26 cellular contexts compared by ENCODE assay signal in genomic region chr17:17763734-17764133, GRCh38.
DNase-seq lines count a peak whose midpoint lies in the region; ATAC-seq and TF ChIP-seq lines count a peak whose summit lies in the region.
"Had no signal": no experiment of that assay in that cellular context is flagged by ENCODE, and none has a peak within 500 bp of the region (broad histone marks: within the 10 kb centered on the region; RNA-seq: fewer than 3 reads in every experiment).

No MANE protein-coding gene starts in this region.

- WGBS in right cardiac atrium, result 84% methylated on average over 5 of the region's 5 CpGs

- peaks cover 52% of the 10 kb centered on the region for H3K4me1 Mint-ChIP-seq in glutamatergic neuron (ENCODE audit: low read depth, unreplicated experiment)
- peaks cover 29% of the 10 kb centered on the region for H3K4me1 Mint-ChIP-seq in stimulated activated effector memory CD8-positive, alpha-beta T cell treated with anti-CD3 and anti-CD28 coated beads, Interleukin-12 subunit alpha, Interleukin-12 subunit beta, amount 100 ng/mL, for 72 hours

- no peak for ATAC-seq in right cardiac atrium
- no peak for ATAC-seq in stimulated activated effector memory CD8-positive, alpha-beta T cell treated with anti-CD3 and anti-CD28 coated beads, Interleukin-12 subunit alpha, Interleukin-12 subunit beta, amount 100 ng/mL, for 72 hours
- no peak for ATAC-seq in HG03039 (IDR thresholded peaks at IDR 0.05; ENCODE audit: unreplicated experiment)
- ATAC-seq in GM19467 (IDR thresholded peaks at IDR 0.05; ENCODE audit: unreplicated experiment), result no peak
- ATAC-seq in HG02678 (IDR thresholded peaks at IDR 0.05; ENCODE audit: unreplicated experiment), result no peak
- ATAC-seq: left ventricle myocardium superior had no signal

- TF ChIP-seq CTCF in cardiac muscle cell (IDR thresholded peaks at IDR 0.05; ENCODE audit: low read depth, low read length) (no peak), RWPE1 (conservative IDR thresholded peaks at IDR 0.05; ENCODE audit: low read depth) (no peak), glutamatergic neuron (IDR thresholded peaks at IDR 0.05; ENCODE audit: partially characterized antibody, unreplicated experiment) (no peak)

- H3K4me1 ChIP-seq in cardiac muscle cell (ENCODE audit: low read depth), result peaks cover 37% of the 10 kb centered on the region
- peaks cover 13% of the 10 kb centered on the region for H3K4me1 ChIP-seq in right cardiac atrium (ENCODE audit: control insufficient read depth, insufficient read depth, low read length)
- H3K4me1 ChIP-seq: uterus had no signal

- H3K27me3 ChIP-seq in cardiac muscle cell, result no peaks in the 10 kb centered on the region
- H3K27me3 ChIP-seq in right cardiac atrium (ENCODE audit: control insufficient read depth, insufficient read depth), result no peaks in the 10 kb centered on the region
- H3K27me3 ChIP-seq: BE2C, Peyer's patch, sigmoid colon, uterus had no signal

- H3K36me3 ChIP-seq in cardiac muscle cell, result no peaks in the 10 kb centered on the region
- H3K36me3 ChIP-seq: BE2C, Peyer's patch, sigmoid colon, uterus had no signal

- no peaks in the 10 kb centered on the region for H3K36me3 Mint-ChIP-seq in glutamatergic neuron (ENCODE audit: unreplicated experiment)
- peaks cover 5% of the 10 kb centered on the region for H3K36me3 Mint-ChIP-seq in stimulated activated effector memory CD8-positive, alpha-beta T cell treated with anti-CD3 and anti-CD28 coated beads, Interleukin-12 subunit alpha, Interleukin-12 subunit beta, amount 100 ng/mL, for 72 hours

- H3K9me3 ChIP-seq in cardiac muscle cell (ENCODE audit: low read depth), result no peaks in the 10 kb centered on the region
- no peaks in the 10 kb centered on the region for H3K9me3 ChIP-seq in right cardiac atrium (ENCODE audit: control insufficient read depth, low read length)
- H3K9me3 ChIP-seq: BE2C, Peyer's patch, sigmoid colon, uterus had no signal

- POLR2A ChIA-PET in RWPE1 (lab: Yijun Ruan, JAX; ENCODE audit: low non-redundant PET), result no interaction called here

- peaks cover 16% of the 10 kb centered on the region for H3K9me3 Mint-ChIP-seq in glutamatergic neuron (ENCODE audit: unreplicated experiment)
- H3K9me3 Mint-ChIP-seq in stimulated activated effector memory CD8-positive, alpha-beta T cell treated with anti-CD3 and anti-CD28 coated beads, Interleukin-12 subunit alpha, Interleukin-12 subunit beta, amount 100 ng/mL, for 72 hours, result no peaks in the 10 kb centered on the region
- H3K9me3 Mint-ChIP-seq: mesothelial cell of epicardium had no signal

- H3K27me3 Mint-ChIP-seq in glutamatergic neuron (ENCODE audit: unreplicated experiment), result peaks cover 24% of the 10 kb centered on the region

- H3K4me3 ChIP-seq in cardiac muscle cell, result no peak overlapping the region
- H3K4me3 ChIP-seq in right cardiac atrium (ENCODE audit: low read length), result no peak overlapping the region
- H3K4me3 ChIP-seq: Peyer's patch, sigmoid colon, uterus had no signal

- CTCF ChIA-PET in RWPE1 (lab: Yijun Ruan, JAX), result interaction anchor here (0.7 kb wide), 1 partner anchor 10 kb away, joined by 7 read pairs; no protein-coding TSS in a partner anchor

- DNase-seq in cardiac muscle cell (ENCODE audit: low read depth in 1 of 2, low spot score in 1 of 2) (no peak), right cardiac atrium (no peak), RWPE1 (ENCODE audit: low spot score) (no peak), glutamatergic neuron (no peak)
- no peak for DNase-seq in stimulated activated effector memory CD8-positive, alpha-beta T cell treated with anti-CD3 and anti-CD28 coated beads, Interleukin-12 subunit alpha, Interleukin-12 subunit beta, amount 100 ng/mL, for 72 hours (ENCODE audit: low spot score in 2 of 2)
- DNase-seq: activated CD4-positive, CD25-positive, alpha-beta regulatory T cell treated with anti-CD3 and anti-CD28 coated beads, Interleukin-2, amount 50 U/mL, for 72 hours; activated CD8-positive, alpha-beta memory T cell treated with anti-CD3 and anti-CD28 coated beads for 24 hours; activated gamma-delta T cell; activated T-cell treated with anti-CD3 and anti-CD28 coated beads, Interleukin-2, amount 50 U/mL, for 1 hour; anterior cingulate cortex; BE2C; COR-L47; DMS79; left ventricle myocardium superior; MM.1S; NCI-H146; NCI-H510A; NK-92 treated with Interleukin-12 subunit alpha and Interleukin-12 subunit beta, amount 100 ng/mL, for 24 hours; Peyer's patch; sigmoid colon; stimulated activated CD8-positive, alpha-beta memory T cell treated with anti-CD3 and anti-CD28 coated beads, Interleukin-4, amount 100 ng/mL, for 48 hours; uterus had no signal

- H3K4me3 Mint-ChIP-seq in glutamatergic neuron (ENCODE audit: unreplicated experiment), result peak overlapping the region; percentile 34
- no peak overlapping the region for H3K4me3 Mint-ChIP-seq in stimulated activated effector memory CD8-positive, alpha-beta T cell treated with anti-CD3 and anti-CD28 coated beads, Interleukin-12 subunit alpha, Interleukin-12 subunit beta, amount 100 ng/mL, for 72 hours
- H3K4me3 Mint-ChIP-seq: mesothelial cell of epicardium had no signal

- intact Hi-C loops in right cardiac atrium (cut with DNase I), result no loop called here

- H3K27ac ChIP-seq in cardiac muscle cell (peak overlapping the region; percentile 73), right cardiac atrium (ENCODE audit: low read length) (no peak overlapping the region), RWPE1 (peak overlapping the region; percentile 49)
- H3K27ac ChIP-seq: Peyer's patch, sigmoid colon, uterus had no signal

- no peak overlapping the region for H3K27ac Mint-ChIP-seq in glutamatergic neuron (ENCODE audit: unreplicated experiment)
- peak overlapping the region; percentile 74 for H3K27ac Mint-ChIP-seq in stimulated activated effector memory CD8-positive, alpha-beta T cell treated with anti-CD3 and anti-CD28 coated beads, Interleukin-12 subunit alpha, Interleukin-12 subunit beta, amount 100 ng/mL, for 72 hours
